ENCODE assay signal across 9 cellular contexts in genomic region chr22:29031236-29031982, GRCh38. TPM values are rescaled to one million over a fixed set of nuclear protein-coding genes. Genes with fewer than 3 reads are reported as not detected.
DNase-seq lines count a peak whose midpoint lies in the region; TF ChIP-seq lines count a peak whose summit lies in the region.
"Had no signal": no experiment of that assay in that cellular context is flagged by ENCODE, and none has a peak within 500 bp of the region (broad histone marks: within the 10 kb centered on the region; RNA-seq: fewer than 3 reads in every experiment).

No MANE protein-coding gene starts in this region.

- peaks cover 8 to 9% of the 10 kb centered on the region in 2 donors for H3K4me1 ChIP-seq in uterus

- DNase-seq in Calu3: peak; percentile 84
- DNase-seq in RPMI7951 (ENCODE audit: low read depth): peak; percentile 98
- peak; percentile 40 for DNase-seq in epidermal melanocyte (ENCODE audit: insufficient read length, low spot score)
- peak; percentile 56 for DNase-seq in mucosa of gallbladder (ENCODE audit: low spot score)
- peak; percentile 65 to 85 for DNase-seq in uterus
- DNase-seq in NCI-H526 treated with DMSO at 0.1 percent for 48 hours (lab: John Stamatoyannopoulos, UW): no peak
- no peak for DNase-seq in activated CD4-positive, alpha-beta T cell treated with anti-CD3 and anti-CD28 coated beads, Interleukin-2, amount 50 U/mL, for 1 hour
- DNase-seq in GOT3 (lab: John Stamatoyannopoulos, UW): no peak

- peak overlapping the region; percentile 92 for H3K4me3 Mint-ChIP-seq in Calu3 (ENCODE audit: low read depth, unreplicated experiment)

- peak overlapping the region; percentile 99 for H3K27ac Mint-ChIP-seq in Calu3 (ENCODE audit: unreplicated experiment)

- no peaks in the 10 kb centered on the region for H3K9me3 ChIP-seq in uterus

- peaks cover 60% of the 10 kb centered on the region for H3K4me1 Mint-ChIP-seq in Calu3 (ENCODE audit: low read depth, unreplicated experiment)

- peak overlapping the region; percentile 93 to 96 for H3K27ac ChIP-seq in uterus

- H3K4me3 ChIP-seq in uterus: peak overlapping the region in 1 of 2 donors; percentile 40

- TF ChIP-seq CTCF in Calu3 (IDR thresholded peaks at IDR 0.05; ENCODE audit: unreplicated experiment) (peak; percentile 18), uterus (IDR thresholded peaks at IDR 0.05) (peak in 2 of 4 experiments; percentile 3 to 20)

- H3K36me3 Mint-ChIP-seq in Calu3 (ENCODE audit: insufficient read depth, unreplicated experiment): peaks cover 50% of the 10 kb centered on the region

- no peaks in the 10 kb centered on the region for H3K27me3 Mint-ChIP-seq in Calu3 (ENCODE audit: unreplicated experiment)

- TSS peak; percentile 93 for BruUV-seq in Calu3 (replicated peaks; lab: Mats Ljungman, UMichigan)

- intact Hi-C loops in Calu3 (cut with micrococcal nuclease; ENCODE audit: unreplicated experiment): loop anchor here (2.0 kb wide), 2 partner anchors 53 to 147 kb away; no protein-coding TSS in a partner anchor
- intact Hi-C loops in uterus (cut with DNase I; ENCODE audit: low total_unique reads): loop anchor here (10.0 kb wide), 1 partner anchor 147 kb away; the partner anchor contains the start of gene ZNRF3

- CTCF ChIA-PET in Calu3 (lab: Charles Lee): interaction anchor here (0.8 to 4.2 kb wide), 8 partner anchors 9 to 1113 kb away, joined by 3 to 22 read pairs (median 5); partner anchors contain the start of genes PITPNB and ZNRF3

- no peaks in the 10 kb centered on the region for H3K36me3 ChIP-seq in uterus

- H3K27me3 ChIP-seq in uterus: no peaks in the 10 kb centered on the region

- TF ChIP-seq POLR2A in uterus (IDR thresholded peaks at IDR 0.05): peak; percentile 13 to 22

- H3K9me3 Mint-ChIP-seq in Calu3 (ENCODE audit: low read depth, unreplicated experiment): no peaks in the 10 kb centered on the region

RNA-seq across cellular contexts. Expression of gene C22orf31, which starts 30.2 kb away (rescaled TPM):
- total RNA-seq in Calu3 (2022): not detected in 2 replicates
- total RNA-seq in RPMI7951 (2014; rRNA removed; shearing (Covaris generic)): not detected in 2 replicates
- total RNA-seq in mucosa of gallbladder: not detected
- not detected for total RNA-seq in uterus
- total RNA-seq: mononuclear cell had no signal

RNA-seq across cellular contexts. Expression of gene KREMEN1, which starts 41.4 kb away (rescaled TPM):
- total RNA-seq in Calu3 (2022) (2.1 and 2.8 TPM in 2 replicates), mucosa of gallbladder (7.3 TPM), uterus (10 to 100 TPM in 3 of 4 donors, 1 to 10 TPM in 1; 5.9 to 25.1 (median 10.2) TPM)
- 6.1 and 6.2 TPM in 2 replicates for total RNA-seq in RPMI7951 (2014; rRNA removed; shearing (Covaris generic))

Comparison
In these comparisons a context has a peak if more than half of its experiments do, and no peak if none do; other contexts are left out.
1. DNase-seq: peak in Calu3 (single experiment), RPMI7951 (single experiment), epidermal melanocyte (single experiment), mucosa of gallbladder (single experiment) and uterus (2 of 2); none in NCI-H526 treated with DMSO at 0.1 percent for 48 hours (single experiment), activated CD4-positive, alpha-beta T cell treated with anti-CD3 and anti-CD28 coated beads, Interleukin-2, amount 50 U/mL, for 1 hour (single experiment) and GOT3 (single experiment).